ENCODE assay signal across 18 cellular contexts in genomic region chr4:86005998-86006397, GRCh38.
"Had no signal": no experiment of that assay in that cellular context is flagged by ENCODE, and none has a peak within 500 bp of the region (broad histone marks: within the 10 kb centered on the region; RNA-seq: fewer than 3 reads in every experiment).

No MANE protein-coding gene starts in this region.

- H3K9me3 ChIP-seq: esophagus muscularis mucosa, gastroesophageal sphincter, heart left ventricle, mucosa of descending colon had no signal

- DNase-seq: dermis blood vessel endothelial cell; dorsolateral prefrontal cortex; effector CD4-positive, alpha-beta T cell; effector memory CD4-positive, alpha-beta T cell; foreskin keratinocyte; heart left ventricle; hypothalamus; kidney glomerular epithelial cell; left colon; left ventricle myocardium superior; mesenchymal stem cell; mucosa of descending colon; naive B cell had no signal

- H3K4me3 ChIP-seq: coronary artery, dorsolateral prefrontal cortex, esophagus muscularis mucosa, gastroesophageal sphincter, heart left ventricle, hepatocyte, mucosa of descending colon had no signal

- H3K27me3 ChIP-seq: dorsolateral prefrontal cortex, esophagus muscularis mucosa, foreskin keratinocyte, gastroesophageal sphincter, heart left ventricle, hepatocyte had no signal

- ATAC-seq: foreskin keratinocyte, gastroesophageal sphincter, heart left ventricle, left colon, left lobe of liver, left ventricle myocardium superior, mucosa of descending colon had no signal

- H3K27ac ChIP-seq: coronary artery, esophagus muscularis mucosa, foreskin keratinocyte, gastroesophageal sphincter, heart left ventricle, hepatocyte had no signal

- H3K4me1 ChIP-seq: foreskin keratinocyte, gastroesophageal sphincter had no signal

- H3K36me3 ChIP-seq: esophagus muscularis mucosa, gastroesophageal sphincter had no signal
